ENCODE assay signal across 10 cellular contexts in genomic region chr4:145881991-145882390, GRCh38. TPM values are rescaled to one million over a fixed set of nuclear protein-coding genes. Genes with fewer than 3 reads are reported as not detected.
A peak's percentile ranks its signal among the peaks of the same experiment; 100 is the strongest.
DNase-seq lines count a peak whose midpoint lies in the region; ATAC-seq lines count a peak whose summit lies in the region.
"Had no signal": no experiment of that assay in that cellular context is flagged by ENCODE, and none has a peak within 500 bp of the region (broad histone marks: within the 10 kb centered on the region; RNA-seq: fewer than 3 reads in every experiment).

No MANE protein-coding gene starts in this region.

- no peaks in the 10 kb centered on the region for H3K9me3 ChIP-seq in CD8-positive, alpha-beta memory T cell (ENCODE audit: low read length)
- H3K9me3 ChIP-seq in effector memory CD4-positive, alpha-beta T cell (ENCODE audit: control insufficient read depth, low read length) = no peaks in the 10 kb centered on the region
- H3K9me3 ChIP-seq: SJSA1 had no signal

- H3K4me1 Mint-ChIP-seq in CD8-positive, alpha-beta memory T cell = peaks cover 15 to 19% (median 17%) of the 10 kb centered on the region in 3 donors

- no peaks in the 10 kb centered on the region for H3K27me3 ChIP-seq in CD8-positive, alpha-beta memory T cell (ENCODE audit: insufficient read depth, low read length, poor library complexity, severe bottlenecking)
- no peaks in the 10 kb centered on the region for H3K27me3 ChIP-seq in effector memory CD4-positive, alpha-beta T cell (replicated peaks; ENCODE audit: control insufficient read depth, insufficient read depth, low read length, poor library complexity, severe bottlenecking)
- H3K27me3 ChIP-seq: SJSA1 had no signal

- H3K27me3 Mint-ChIP-seq in CD8-positive, alpha-beta memory T cell = no peaks in the 10 kb centered on the region

- CTCF ChIA-PET in CD8-positive, alpha-beta memory T cell (lab: Charles Lee) = interaction anchor here (0.6 to 1.2 kb wide), 2 partner anchors 9 to 14 kb away, joined by 3 read pairs; no protein-coding TSS in a partner anchor

- no peak overlapping the region for H3K27ac Mint-ChIP-seq in CD8-positive, alpha-beta memory T cell

- no peaks in the 10 kb centered on the region for H3K36me3 ChIP-seq in CD8-positive, alpha-beta memory T cell (ENCODE audit: insufficient read depth, low read length)
- peaks cover 8% of the 10 kb centered on the region for H3K36me3 ChIP-seq in effector memory CD4-positive, alpha-beta T cell (ENCODE audit: control insufficient read depth, insufficient read depth, low read length)

- H3K36me3 Mint-ChIP-seq in CD8-positive, alpha-beta memory T cell = peaks cover 6 to 75% (median 16%) of the 10 kb centered on the region in 3 donors

- POLR2A ChIA-PET in CD8-positive, alpha-beta memory T cell (lab: Charles Lee) = interaction anchor here (1.0 kb wide), 1 partner anchor 57 kb away, joined by 4 read pairs; the partner anchor contains the start of gene ZNF827

- no peaks in the 10 kb centered on the region for H3K9me3 Mint-ChIP-seq in CD8-positive, alpha-beta memory T cell

- no peak overlapping the region for H3K4me3 Mint-ChIP-seq in CD8-positive, alpha-beta memory T cell

- no peaks in the 10 kb centered on the region for H3K4me1 ChIP-seq in CD8-positive, alpha-beta memory T cell (ENCODE audit: insufficient read depth, low read length)
- H3K4me1 ChIP-seq in effector memory CD4-positive, alpha-beta T cell (ENCODE audit: control insufficient read depth, insufficient read depth, low read length, poor library complexity, severe bottlenecking) = no peaks in the 10 kb centered on the region

- DNase-seq in COLO668 (lab: John Stamatoyannopoulos, UW; ENCODE audit: unreplicated experiment) (peak; percentile 83), NCI-H2029 (lab: John Stamatoyannopoulos, UW) (peak; percentile 66), germinal center (ENCODE audit: low spot score) (peak; percentile 38), activated gamma-delta T cell (lab: John Stamatoyannopoulos, UW) (no peak)
- no peak for DNase-seq in activated CD4-positive, CD25-positive, alpha-beta regulatory T cell (lab: John Stamatoyannopoulos, UW)
- no peak for DNase-seq in CD8-positive, alpha-beta memory T cell
- no peak for DNase-seq in effector memory CD4-positive, alpha-beta T cell
- DNase-seq: DND-41 had no signal

- no peak overlapping the region for H3K27ac ChIP-seq in CD8-positive, alpha-beta memory T cell (ENCODE audit: low read depth, low read length)
- no peak overlapping the region for H3K27ac ChIP-seq in effector memory CD4-positive, alpha-beta T cell (ENCODE audit: insufficient read depth, low read length, poor library complexity, severe bottlenecking)
- H3K27ac ChIP-seq: SJSA1 had no signal

- ATAC-seq in GM21723 (IDR thresholded peaks at IDR 0.05; ENCODE audit: unreplicated experiment) = peak; percentile 78

- H3K4me3 ChIP-seq in CD8-positive, alpha-beta memory T cell (ENCODE audit: low read length) = no peak overlapping the region
- H3K4me3 ChIP-seq in effector memory CD4-positive, alpha-beta T cell (ENCODE audit: insufficient read depth, low read depth, low read length, poor library complexity, severe bottlenecking) = no peak overlapping the region
- H3K4me3 ChIP-seq: SJSA1 had no signal

RNA-seq across cellular contexts. Expression of gene ZNF827, which starts 56.6 kb away (rescaled TPM):
- 10 to 100 TPM; 32.2 to 32.5 TPM for total RNA-seq in CD8-positive, alpha-beta memory T cell
- polyA plus RNA-seq in CD8-positive, alpha-beta memory T cell = 6.9 TPM

Comparison
In these comparisons a context has a peak if more than half of its experiments do, and no peak if none do; other contexts are left out.
1. DNase-seq: peak in COLO668 (single experiment), NCI-H2029 (single experiment) and germinal center (single experiment); none in activated CD4-positive, CD25-positive, alpha-beta regulatory T cell (0 of 4), CD8-positive, alpha-beta memory T cell (0 of 5), effector memory CD4-positive, alpha-beta T cell (0 of 3) and activated gamma-delta T cell (single experiment).